12 cellular contexts compared by ENCODE assay signal in the genomic region with DNA sequence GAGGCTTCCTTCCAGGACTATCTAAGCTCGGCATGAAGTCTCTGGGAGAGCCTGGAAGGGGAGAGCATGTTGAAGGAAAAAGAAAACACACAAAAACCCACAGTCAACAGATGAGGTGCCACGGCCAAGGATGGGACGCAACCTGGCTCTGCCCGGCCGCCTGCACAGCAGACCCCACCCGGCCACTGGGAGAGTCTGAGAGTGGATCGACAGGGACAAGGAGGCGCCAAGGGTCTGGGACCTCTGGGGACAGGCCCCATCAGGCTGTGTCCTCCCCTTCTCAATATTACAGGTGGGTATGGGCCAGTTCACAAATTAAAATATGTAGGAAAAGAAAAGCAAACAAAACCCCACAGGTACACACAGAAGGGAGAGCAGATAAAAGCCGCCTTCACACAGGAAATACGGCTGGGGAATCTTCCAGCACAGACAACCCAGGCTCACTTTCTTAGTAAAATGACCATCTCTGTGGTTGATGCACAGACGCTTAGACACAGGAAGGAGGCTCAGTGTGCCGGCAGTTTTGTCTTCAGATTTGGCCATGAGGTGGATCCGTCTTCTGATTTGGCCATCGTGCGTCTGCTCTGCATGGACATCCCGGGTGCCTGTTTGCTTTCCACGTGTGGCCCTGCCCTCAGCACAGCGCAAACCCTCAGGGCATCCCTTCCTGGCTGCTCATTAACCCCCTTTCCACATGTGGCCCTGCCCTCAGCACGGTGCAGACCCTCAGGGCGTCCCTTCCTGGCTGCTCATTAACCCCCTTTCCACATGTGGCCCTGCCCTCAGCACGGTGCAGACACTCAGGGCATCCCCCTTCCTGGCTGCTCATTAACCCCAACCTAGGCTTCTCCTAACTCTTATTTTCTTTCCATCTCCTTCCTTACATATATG.
A peak's percentile ranks its signal among the peaks of the same experiment; 100 is the strongest.
DNase-seq lines count a peak whose midpoint lies in the region; ATAC-seq lines count a peak whose summit lies in the region.
"Had no signal": no experiment of that assay in that cellular context is flagged by ENCODE, and none has a peak within 500 bp of the region (broad histone marks: within the 10 kb centered on the region; RNA-seq: fewer than 3 reads in every experiment).

No MANE protein-coding gene starts in this region.

- CTCF ChIA-PET in T-cell (lab: Charles Lee): no interaction called here

- DNase-seq in stimulated activated CD4-positive, alpha-beta T cell treated with anti-CD3 and anti-CD28 coated beads, Interleukin-15, amount 100 ng/mL, for 24 hours: peak; percentile 41
- no peak for DNase-seq in stimulated activated CD4-positive, alpha-beta T cell treated with anti-CD3 and anti-CD28 coated beads, Interleukin-2, amount 100 ng/mL, for 48 hours
- DNase-seq in T-cell: peak in 4 of 34 experiments; percentile 16 to 29 (median 20)
- peak in 1 of 2 donors; percentile 54 for DNase-seq in stimulated activated naive CD8-positive, alpha-beta T cell treated with anti-CD3 and anti-CD28 coated beads, Interleukin-15, amount 100 ng/mL, for 72 hours
- DNase-seq in NCI-H2171 treated with DMSO at 0.1 percent for 48 hours (lab: John Stamatoyannopoulos, UW): no peak
- DNase-seq in NCI-H2107 (lab: John Stamatoyannopoulos, UW): no peak
- no peak for DNase-seq in HT-29 (ENCODE audit: low spot score)
- DNase-seq: AML-193, left lung, NCI-H1048 had no signal

- H3K4me1 Mint-ChIP-seq in T-cell: peaks cover 11 to 31% (median 30%) of the 10 kb centered on the region in 3 donors
- H3K4me1 Mint-ChIP-seq in stimulated activated naive CD8-positive, alpha-beta T cell treated with anti-CD3 and anti-CD28 coated beads, Interleukin-15, amount 100 ng/mL, for 72 hours: peaks cover 39% of the 10 kb centered on the region

- POLR2A ChIA-PET in T-cell (lab: Charles Lee): no interaction called here

- peaks cover 16% of the 10 kb centered on the region for H3K36me3 Mint-ChIP-seq in T-cell

- H3K27ac Mint-ChIP-seq in T-cell: peak overlapping the region; percentile 28 to 66
- peak overlapping the region in 1 of 2 donors; percentile 35 for H3K27ac Mint-ChIP-seq in stimulated activated naive CD8-positive, alpha-beta T cell treated with anti-CD3 and anti-CD28 coated beads, Interleukin-15, amount 100 ng/mL, for 72 hours

- no peak overlapping the region for H3K4me3 Mint-ChIP-seq in T-cell
- peak overlapping the region in 1 of 2 donors; percentile 48 for H3K4me3 Mint-ChIP-seq in stimulated activated naive CD8-positive, alpha-beta T cell treated with anti-CD3 and anti-CD28 coated beads, Interleukin-15, amount 100 ng/mL, for 72 hours

- no peaks in the 10 kb centered on the region for H3K27me3 Mint-ChIP-seq in T-cell
- H3K27me3 Mint-ChIP-seq in stimulated activated naive CD8-positive, alpha-beta T cell treated with anti-CD3 and anti-CD28 coated beads, Interleukin-15, amount 100 ng/mL, for 72 hours: no peaks in the 10 kb centered on the region

- H3K9me3 Mint-ChIP-seq in T-cell: no peaks in the 10 kb centered on the region
- H3K9me3 Mint-ChIP-seq in stimulated activated naive CD8-positive, alpha-beta T cell treated with anti-CD3 and anti-CD28 coated beads, Interleukin-15, amount 100 ng/mL, for 72 hours: no peaks in the 10 kb centered on the region

- ATAC-seq in HG02610 (IDR thresholded peaks at IDR 0.05; ENCODE audit: unreplicated experiment) (peak; percentile 78), T-cell (replicated peaks in 1 of 4) (peak; percentile 42 to 52 (median 50))
- ATAC-seq in stimulated activated naive CD8-positive, alpha-beta T cell treated with anti-CD3 and anti-CD28 coated beads, Interleukin-15, amount 100 ng/mL, for 72 hours: peak; percentile 90
- ATAC-seq: left lung, Right ventricle myocardium inferior had no signal
